In the genomic region with DNA sequence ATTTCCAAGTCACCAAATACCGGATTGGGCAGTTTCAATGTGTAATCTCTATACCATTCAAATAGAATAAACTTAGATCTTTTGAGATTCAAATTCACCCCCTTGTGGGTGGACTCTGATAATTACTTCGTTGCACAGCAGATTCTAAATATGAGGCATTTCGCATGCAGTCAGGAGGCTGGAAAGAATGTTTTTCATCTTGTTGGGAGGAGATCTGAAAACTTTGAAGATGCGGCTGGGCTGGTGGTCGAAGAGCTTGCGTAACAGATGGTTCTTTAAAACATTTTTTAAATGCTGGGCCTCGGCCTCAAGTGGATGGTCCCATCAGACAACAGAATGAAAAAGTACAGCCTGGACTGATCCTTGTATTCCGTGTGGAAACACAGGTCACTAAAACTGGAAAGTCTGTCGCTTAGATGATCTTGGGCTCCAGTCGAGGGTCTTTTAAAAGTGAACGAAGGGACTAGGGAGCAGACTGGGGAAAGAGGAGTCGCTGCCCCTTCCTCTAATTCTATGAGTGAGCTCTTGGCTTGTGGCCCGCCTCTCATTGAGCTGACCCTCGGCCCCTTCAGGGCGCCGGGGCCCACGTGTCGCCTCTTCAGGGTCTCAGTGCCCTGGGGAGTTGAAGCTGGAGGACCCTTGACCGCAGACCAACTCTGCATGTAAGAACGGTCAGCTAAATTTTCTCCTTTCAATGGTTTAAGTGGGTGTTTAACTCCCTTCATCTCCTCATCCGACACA, we compare ENCODE assay signal across 15 cellular contexts. TPM values are rescaled to one million over a fixed set of nuclear protein-coding genes. Genes with fewer than 3 reads are reported as not detected.
A peak's percentile ranks its signal among the peaks of the same experiment; 100 is the strongest.
DNase-seq lines count a peak whose midpoint lies in the region; ATAC-seq, FAIRE-seq and TF ChIP-seq lines count a peak whose summit lies in the region.
"Had no signal": no experiment of that assay in that cellular context is flagged by ENCODE, and none has a peak within 500 bp of the region (broad histone marks: within the 10 kb centered on the region; RNA-seq: fewer than 3 reads in every experiment).

No MANE protein-coding gene starts in this region.

- FAIRE-seq in HepG2 (lab: Jason Lieb, UNC), result no peak

- intact Hi-C loops in body of pancreas (cut with DNase I) (no loop called here), HepG2 (cut with micrococcal nuclease; ENCODE audit: unreplicated experiment) (no loop called here)

- TF ChIP-seq RAD21 in SK-N-SH (IDR thresholded peaks at IDR 0.05; ENCODE audit: low read length) (no peak), HepG2 (CRISPR knock-in tag; IDR thresholded peaks at IDR 0.05) (no peak)

- WGBS in SK-N-SH (ENCODE audit: low lambda C conversion rate), result 42% methylated on average over 21 of the region's 21 CpGs
- 12 to 16% methylated on average over 21 of the region's 21 CpGs for WGBS in body of pancreas, 2 donors
- WGBS in HepG2 (ENCODE audit: low lambda C conversion rate), result 52% methylated on average over 21 of the region's 21 CpGs
- WGBS in smooth muscle cell (ENCODE audit: low lambda C conversion rate), result 7% methylated on average over 21 of the region's 21 CpGs

- TF ChIP-seq EP300 in SK-N-SH (IDR thresholded peaks at IDR 0.05; ENCODE audit: borderline replicate concordance in 1 of 2, low read depth in 1 of 2, low read length in 1 of 2), result no peak
- TF ChIP-seq EP300 in HepG2 (IDR thresholded peaks at IDR 0.05; ENCODE audit: low read depth in 2 of 2, low read length in 2 of 2), result no peak
- no peak for TF ChIP-seq EP300 in HepG2 (CRISPR knock-in tag; IDR thresholded peaks at IDR 0.05; ENCODE audit: borderline replicate concordance)

- no peak overlapping the region for H3K27ac ChIP-seq in SK-N-SH (ENCODE audit: low read depth in 2 of 2, low read length in 1 of 2)
- peak overlapping the region; percentile 87 to 96 (median 96) for H3K27ac ChIP-seq in body of pancreas
- no peak overlapping the region for H3K27ac ChIP-seq in HepG2 (ENCODE audit: extremely low read length, insufficient read depth, low read length)
- H3K27ac ChIP-seq in smooth muscle cell (ENCODE audit: low read depth), result no peak overlapping the region
- H3K27ac ChIP-seq: 22Rv1 had no signal

- ATAC-seq in SK-N-SH treated with all-trans-retinoic acid at 6 μM for 48 hours (no peak), body of pancreas (no peak), HepG2 (no peak), GM19023 (IDR thresholded peaks at IDR 0.05; ENCODE audit: unreplicated experiment) (no peak), GM19328 (IDR thresholded peaks at IDR 0.05; ENCODE audit: unreplicated experiment) (no peak)

- BruUV-seq in HepG2 (replicated peaks; lab: Mats Ljungman, UMichigan), result no TSS peak

- H3K9ac ChIP-seq in SK-N-SH (no peak overlapping the region), HepG2 (ENCODE audit: insufficient read depth, low read depth, low read length) (no peak overlapping the region), smooth muscle cell (ENCODE audit: low read depth) (no peak overlapping the region)

- DNase-seq in SK-N-SH, result peak; percentile 27
- no peak for DNase-seq in body of pancreas
- DNase-seq in HepG2 (ENCODE audit: low spot score), result no peak
- no peak for DNase-seq in smooth muscle cell (lab: John Stamatoyannopoulos, UW; ENCODE audit: unreplicated experiment)
- DNase-seq in stimulated activated CD4-positive, alpha-beta T cell treated with anti-CD3 and anti-CD28 coated beads, Interleukin-12 subunit alpha, Interleukin-12 subunit beta, amount 100 ng/mL, for 4 hours, result no peak
- DNase-seq: activated CD4-positive, alpha-beta T cell treated with anti-CD3 and anti-CD28 coated beads for 4 hours; anterior cingulate cortex; NCI-H1092; NCI-H446 had no signal

- POLR2A ChIA-PET in SK-N-SH (lab: Yijun Ruan, JAX), result no interaction called here
- POLR2A ChIA-PET in HepG2 (lab: Yijun Ruan, JAX), result no interaction called here

- H3K4me3 ChIP-seq in SK-N-SH (ENCODE audit: low read depth in 2 of 2, low read length in 1 of 2), result no peak overlapping the region
- peak overlapping the region; percentile 40 to 84 for H3K4me3 ChIP-seq in body of pancreas
- H3K4me3 ChIP-seq in HepG2 (replicated peaks in 1 of 3; ENCODE audit: insufficient read depth in 1 of 3, low read depth in 2 of 3, low read length in 3 of 3), result no peak overlapping the region
- H3K4me3 ChIP-seq in smooth muscle cell, result peak overlapping the region; percentile 59

- H3K36me3 ChIP-seq in SK-N-SH (replicated peaks in 1 of 2; ENCODE audit: control insufficient read depth in 1 of 2, insufficient read depth in 2 of 2, low read length in 1 of 2) (no peaks in the 10 kb centered on the region), body of pancreas (replicated peaks in 1 of 2; ENCODE audit: insufficient read depth in 1 of 2, low read depth in 2 of 2) (no peaks in the 10 kb centered on the region), HepG2 (replicated peaks in 1 of 2; ENCODE audit: control insufficient read depth in 1 of 2, insufficient read depth in 2 of 2, low read length in 2 of 2) (no peaks in the 10 kb centered on the region), smooth muscle cell (ENCODE audit: low read depth) (no peaks in the 10 kb centered on the region)

- H2AFZ ChIP-seq in SK-N-SH (ENCODE audit: low read depth) (no peak overlapping the region), HepG2 (ENCODE audit: low read length) (no peak overlapping the region), smooth muscle cell (ENCODE audit: low read depth) (no peak overlapping the region)

- H3K4me2 ChIP-seq in SK-N-SH (no peak overlapping the region), HepG2 (ENCODE audit: low read depth, low read length) (no peak overlapping the region), smooth muscle cell (peak overlapping the region; percentile 99)

- H3K4me1 ChIP-seq in SK-N-SH (ENCODE audit: control insufficient read depth in 1 of 2, insufficient read depth in 2 of 2, low read depth in 1 of 2, low read length in 1 of 2), result peaks cover 10 to 23% of the 10 kb centered on the region in 2 experiments; a peak in 3 of 4 replicates
- H3K4me1 ChIP-seq in body of pancreas, result peaks cover 46% of the 10 kb centered on the region
- H3K4me1 ChIP-seq in HepG2 (ENCODE audit: insufficient read depth, low read length), result peaks cover 43% of the 10 kb centered on the region
- peaks cover 38% of the 10 kb centered on the region for H3K4me1 ChIP-seq in smooth muscle cell (ENCODE audit: low read depth)

- in situ Hi-C loops in HepG2 (cut with HindIII; ENCODE audit: extremely low pct_ligation_motif_present, low pct_unique_long_range_greater_than_20kb), result no loop called here

- CTCF ChIA-PET in SK-N-SH (lab: Yijun Ruan, JAX) (interaction anchor here (1.1 kb wide), 1 partner anchor 353 kb away, joined by 3 read pairs; no protein-coding TSS in a partner anchor), HepG2 (lab: Yijun Ruan, JAX; ENCODE audit: low intra/inter-chr PET ratio, low total read pairs) (no interaction called here)

- H3K79me2 ChIP-seq in SK-N-SH (ENCODE audit: insufficient read depth), result no peaks in the 10 kb centered on the region
- H3K79me2 ChIP-seq in HepG2 (ENCODE audit: insufficient read depth, low read length), result no peaks in the 10 kb centered on the region
- H3K79me2 ChIP-seq in smooth muscle cell (ENCODE audit: low read depth), result no peaks in the 10 kb centered on the region

- H3F3A ChIP-seq in SK-N-SH (replicated peaks; ENCODE audit: insufficient read depth), result no peaks in the 10 kb centered on the region
- H3F3A ChIP-seq in smooth muscle cell (ENCODE audit: low read depth), result no peaks in the 10 kb centered on the region

- H3K27me3 ChIP-seq in SK-N-SH (ENCODE audit: insufficient read depth) (peaks cover 98% of the 10 kb centered on the region), body of pancreas (no peaks in the 10 kb centered on the region), HepG2 (ENCODE audit: control insufficient read depth in 1 of 2, insufficient read depth in 2 of 2, low read length in 2 of 2) (peaks cover 13 to 61% of the 10 kb centered on the region in 2 experiments), smooth muscle cell (ENCODE audit: low read depth) (peaks cover 100% of the 10 kb centered on the region)

- TF ChIP-seq CTCF in SK-N-SH (IDR thresholded peaks at IDR 0.05) (no peak), body of pancreas (IDR thresholded peaks at IDR 0.05) (no peak), HepG2 (CRISPR knock-in tag; IDR thresholded peaks at IDR 0.05) (no peak), smooth muscle cell (IDR thresholded peaks at IDR 0.05; ENCODE audit: borderline replicate concordance, insufficient read depth, poor library complexity, severe bottlenecking) (no peak)

- no peaks in the 10 kb centered on the region for H4K20me1 ChIP-seq in SK-N-SH (ENCODE audit: insufficient read depth)
- H4K20me1 ChIP-seq in HepG2 (ENCODE audit: insufficient read depth, low read length), result no peaks in the 10 kb centered on the region; the same call in 1 of the 2 replicates
- peaks cover 5% of the 10 kb centered on the region for H4K20me1 ChIP-seq in smooth muscle cell (ENCODE audit: low read depth)

- H3K9me3 ChIP-seq in SK-N-SH, result no peaks in the 10 kb centered on the region
- no peaks in the 10 kb centered on the region for H3K9me3 ChIP-seq in body of pancreas
- H3K9me3 ChIP-seq in HepG2 (ENCODE audit: low read length), result no peaks in the 10 kb centered on the region
- H3K9me3 ChIP-seq in smooth muscle cell (replicated peaks; ENCODE audit: low read depth), result no peaks in the 10 kb centered on the region

- H3K9me2 ChIP-seq in SK-N-SH, result no peaks in the 10 kb centered on the region

- TF ChIP-seq POLR2A in body of pancreas (IDR thresholded peaks at IDR 0.05), result no peak
- no peak for TF ChIP-seq POLR2A in HepG2 (IDR thresholded peaks at IDR 0.05; ENCODE audit: insufficient read depth in 1 of 2, low read depth in 2 of 2, low read length in 2 of 2)

RNA-seq across cellular contexts. Expression of a gene that starts 10.6 kb away (rescaled TPM):
- polyA plus RNA-seq in SK-N-SH (2012; rRNA removed), result not detected in 2 replicates
- not detected in 2 replicates for polyA plus RNA-seq in SK-N-SH (2012; cell fraction: cytosol; rRNA removed)
- not detected in 2 replicates for polyA plus RNA-seq in SK-N-SH (2012; cell fraction: nucleus; rRNA removed)
- 100 to 1,000 TPM in 1 of 2 donors, 10 to 100 TPM in 1; 98.3 to 202 TPM for total RNA-seq in body of pancreas
- total RNA-seq in HepG2 (2016; rRNA removed; fragmentation: Illumina TruSeq; extraction: Trizol), result 2.8 and 2.9 TPM in 2 replicates
- 1.1 and 1.9 TPM in 2 replicates for total RNA-seq in HepG2 (2016; cell fraction: cytosol; rRNA removed; fragmentation: Illumina TruSeq; extraction: Trizol; ENCODE audit: low read depth)
- total RNA-seq in HepG2 (2016; cell fraction: insoluble cytoplasmic fraction; rRNA removed; fragmentation: Illumina TruSeq; extraction: Trizol), result 2.4 and 4.2 TPM in 2 replicates
- total RNA-seq in HepG2 (2016; cell fraction: membrane; rRNA removed; fragmentation: Illumina TruSeq; extraction: Trizol), result 1.6 TPM in 2 replicates
- 5.1 and 5.5 TPM in 2 replicates for total RNA-seq in HepG2 (2016; cell fraction: nucleus; rRNA removed; fragmentation: Illumina TruSeq; extraction: Trizol)
- polyA plus RNA-seq in HepG2 (2011; rRNA removed), result 0.12 and 0.24 TPM in 2 replicates
- 0.08 and 0.19 TPM in 2 replicates for polyA plus RNA-seq in HepG2 (2011; cell fraction: cytosol; rRNA removed)
- polyA plus RNA-seq in HepG2 (2011; cell fraction: nucleus; rRNA removed), result 0.32 and 0.33 TPM in 2 replicates
- 0.12 and 0.17 TPM in 2 replicates for polyA plus RNA-seq in HepG2 (2012)
- 0.09 and 0.17 TPM in 2 replicates for polyA plus RNA-seq in HepG2 (2016; cell fraction: cytosol; fragmentation: Illumina TruSeq; extraction: Trizol; ENCODE audit: low read depth)
- 2.0 and 2.5 TPM in 2 replicates for polyA plus RNA-seq in HepG2 (2016; cell fraction: insoluble cytoplasmic fraction; fragmentation: Illumina TruSeq; extraction: Trizol; ENCODE audit: low read depth)
- polyA plus RNA-seq in HepG2 (2016; cell fraction: membrane; fragmentation: Illumina TruSeq; extraction: Trizol; ENCODE audit: low read depth), result 0.42 and 0.54 TPM in 2 replicates
- 2.8 and 3.1 TPM in 2 replicates for polyA plus RNA-seq in HepG2 (2016; cell fraction: nucleus; fragmentation: Illumina TruSeq; extraction: Trizol; ENCODE audit: insufficient read depth, low read depth)
- polyA minus RNA-seq in HepG2 (2011; rRNA and poly(A)+ RNA removed; ENCODE audit: low replicate concordance), result 0.10 TPM in 1 of 2 replicates, not detected in the other
- polyA minus RNA-seq in HepG2 (2011; cell fraction: cytosol; rRNA and poly(A)+ RNA removed), result 0.35 and 0.40 TPM in 2 replicates
- polyA minus RNA-seq in HepG2 (2011; cell fraction: nucleus; rRNA and poly(A)+ RNA removed), result 0.99 and 1.4 TPM in 2 replicates
- total RNA-seq in smooth muscle cell, result 0.22 and 0.36 TPM in 2 replicates
- polyA plus RNA-seq in smooth muscle cell, result 0.14 and 0.18 TPM in 2 replicates
- total RNA-seq: kidney epithelial cell, myocyte had no signal

Comparison
In these comparisons a context has a peak if more than half of its experiments do, and no peak if none do; other contexts are left out.
1. H3K27ac ChIP-seq: peak in body of pancreas (4 of 4); none in SK-N-SH (0 of 2), HepG2 (single experiment) and smooth muscle cell (single experiment).
2. H3K4me3 ChIP-seq: peak in body of pancreas (2 of 2) and smooth muscle cell (single experiment); none in SK-N-SH (0 of 2) and HepG2 (0 of 3).
3. RNA of a gene that starts 10.6 kb away (total RNA-seq): 98.3 to 202 TPM in body of pancreas; 1.1 to 5.5 TPM in HepG2 and 0.22 to 0.36 TPM in smooth muscle cell; every median in the first group is over 10 times any median in the second.